Comparison of ENCODE assay signal across 24 cellular contexts in the genomic region with DNA sequence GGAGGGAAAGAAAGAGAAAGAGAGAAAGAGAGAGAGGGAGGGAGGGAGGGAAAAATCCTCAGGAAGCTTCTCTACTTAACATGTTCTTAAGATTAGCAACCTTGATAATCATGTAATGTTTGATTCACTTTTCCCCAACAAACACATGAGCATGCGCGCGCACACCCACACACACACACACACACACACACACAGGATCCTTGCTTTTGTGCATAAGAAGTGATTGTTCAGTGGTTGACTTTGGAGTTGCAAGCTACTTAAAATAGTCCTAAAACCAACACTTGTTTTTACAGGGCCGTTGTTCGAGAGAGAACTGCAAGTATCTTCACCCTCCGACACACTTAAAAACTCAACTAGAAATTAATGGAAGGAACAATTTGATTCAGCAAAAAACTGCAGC.
"Had no signal": no experiment of that assay in that cellular context is flagged by ENCODE, and none has a peak within 500 bp of the region (broad histone marks: within the 10 kb centered on the region; RNA-seq: fewer than 3 reads in every experiment).

No MANE protein-coding gene starts in this region.

- H3K27me3 ChIP-seq: body of pancreas, colonic mucosa, neutrophil, ovary, right atrium auricular region, stomach, suprapubic skin, vagina had no signal

- H3K9me3 ChIP-seq: body of pancreas, colonic mucosa, neutrophil, ovary, prostate gland, right atrium auricular region, stomach, suprapubic skin, vagina had no signal

- H3K27me3 Mint-ChIP-seq: activated naive CD8-positive, alpha-beta T cell treated with anti-CD3 and anti-CD28 coated beads, Interleukin-2, amount 10 ng/mL, durations not matched to agents 7 days and 5 days; central memory CD8-positive, alpha-beta T cell had no signal

- ATAC-seq: activated T-cell treated with anti-CD3 and anti-CD28 coated beads, Interleukin-2, amount 50 U/mL, for 4 hours; body of pancreas; left lobe of liver; stimulated activated effector memory CD8-positive, alpha-beta T cell treated with anti-CD3 and anti-CD28 coated beads, Interleukin-12 subunit alpha, Interleukin-12 subunit beta, amount 100 ng/mL, for 72 hours had no signal

- H3K9me3 Mint-ChIP-seq: activated naive CD4-positive, alpha-beta T cell treated with anti-CD3 and anti-CD28 coated beads for 36 hours; activated T-cell treated with anti-CD3 and anti-CD28 coated beads, Interleukin-2, amount 50 U/mL, for 4 hours; central memory CD8-positive, alpha-beta T cell; immature natural killer cell; nephron; stimulated activated effector memory CD8-positive, alpha-beta T cell treated with anti-CD3 and anti-CD28 coated beads, Interleukin-12 subunit alpha, Interleukin-12 subunit beta, amount 100 ng/mL, for 72 hours had no signal

- H3K27ac Mint-ChIP-seq: activated naive CD4-positive, alpha-beta T cell treated with anti-CD3 and anti-CD28 coated beads for 36 hours; activated naive CD8-positive, alpha-beta T cell treated with anti-CD3 and anti-CD28 coated beads, Interleukin-2, amount 10 ng/mL, durations not matched to agents 7 days and 5 days; nephron; stimulated activated effector memory CD8-positive, alpha-beta T cell treated with anti-CD3 and anti-CD28 coated beads, Interleukin-12 subunit alpha, Interleukin-12 subunit beta, amount 100 ng/mL, for 72 hours had no signal

- H3K4me3 ChIP-seq: body of pancreas, colonic mucosa, ovary, prostate gland, right atrium auricular region, stomach, suprapubic skin, vagina had no signal

- H3K27ac ChIP-seq: body of pancreas, colonic mucosa, neutrophil, ovary, prostate gland, right atrium auricular region, vagina had no signal

- H3K36me3 ChIP-seq: colonic mucosa, neutrophil, ovary, prostate gland had no signal

- H3K4me3 Mint-ChIP-seq: activated naive CD4-positive, alpha-beta T cell treated with anti-CD3 and anti-CD28 coated beads for 36 hours; activated naive CD8-positive, alpha-beta T cell treated with anti-CD3 and anti-CD28 coated beads, Interleukin-2, amount 10 ng/mL, durations not matched to agents 7 days and 5 days; activated T-cell treated with anti-CD3 and anti-CD28 coated beads, Interleukin-2, amount 50 U/mL, for 4 hours; central memory CD8-positive, alpha-beta T cell; immature natural killer cell; nephron; stimulated activated effector memory CD8-positive, alpha-beta T cell treated with anti-CD3 and anti-CD28 coated beads, Interleukin-12 subunit alpha, Interleukin-12 subunit beta, amount 100 ng/mL, for 72 hours had no signal

- H3K4me1 ChIP-seq: colonic mucosa, prostate gland had no signal

- H3K4me1 Mint-ChIP-seq: activated naive CD8-positive, alpha-beta T cell treated with anti-CD3 and anti-CD28 coated beads, Interleukin-2, amount 10 ng/mL, durations not matched to agents 7 days and 5 days had no signal

- DNase-seq: activated CD4-positive, alpha-beta T cell treated with anti-CD3 and anti-CD28 coated beads for 4 hours; activated CD4-positive, alpha-beta T cell treated with anti-CD3 and anti-CD28 coated beads, Interleukin-2, amount 50 U/mL, for 48 hours; activated CD8-positive, alpha-beta memory T cell treated with anti-CD3 and anti-CD28 coated beads, Interleukin-2, amount 50 U/mL, for 48 hours; activated naive CD4-positive, alpha-beta T cell treated with anti-CD3 and anti-CD28 coated beads for 36 hours; activated naive CD8-positive, alpha-beta T cell treated with anti-CD3 and anti-CD28 coated beads, Interleukin-2, amount 10 ng/mL, durations not matched to agents 7 days and 5 days; activated T-cell treated with anti-CD3 and anti-CD28 coated beads, Interleukin-2, amount 50 U/mL, for 4 hours; amniotic stem cell; body of pancreas; colonic mucosa; foreskin fibroblast; immature natural killer cell; ovary; stimulated activated CD4-positive, alpha-beta T cell treated with anti-CD3 and anti-CD28 coated beads, Interleukin-1b, Interleukin-23, amount 100 ng/mL, for 48 hours; stomach; T-helper 9 cell had no signal
